In the genomic region with DNA sequence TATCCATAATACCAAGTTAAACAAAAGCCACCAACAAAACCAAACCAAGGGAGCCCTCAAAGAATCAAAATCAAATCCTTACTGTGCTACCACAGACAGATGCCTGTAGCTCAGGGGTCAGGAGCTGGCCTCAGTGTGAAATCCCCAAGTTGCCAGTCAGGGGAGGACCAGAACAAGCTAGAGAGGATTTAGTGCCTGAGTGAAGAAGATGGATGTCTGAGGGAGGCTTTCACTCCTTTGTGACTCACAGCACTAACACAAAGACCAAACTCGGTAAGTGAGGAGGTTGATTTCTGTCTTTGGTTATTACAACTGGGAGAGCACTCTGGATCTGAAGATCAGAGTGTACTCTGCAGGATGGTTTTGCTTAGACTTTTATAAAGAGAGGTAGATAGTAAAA, we compare ENCODE assay signal across 17 cellular contexts.
"Had no signal": no experiment of that assay in that cellular context is flagged by ENCODE, and none has a peak within 500 bp of the region (broad histone marks: within the 10 kb centered on the region; RNA-seq: fewer than 3 reads in every experiment).

No MANE protein-coding gene starts in this region.

- H3K4me3 Mint-ChIP-seq: activated B cell treated with CpG ODN at 0.5 μM for 24 hours; activated CD4-positive, alpha-beta T cell treated with anti-CD3 and anti-CD28 coated beads, Interleukin-2, amount 10 ng/mL, durations not matched to agents 24 days and 14 days; activated naive CD8-positive, alpha-beta T cell treated with anti-CD3 and anti-CD28 coated beads, Interleukin-2, amount 50 U/mL, for 24 hours; natural killer cell; stimulated activated memory B cell treated with anti-CD40 and anti-IgM and Interleukin-4, amounts not matched to agents 10 μg/mL and 1 μg/mL and 100 μg/mL, for 72 hours had no signal

- H3K9me3 Mint-ChIP-seq: activated B cell treated with CpG ODN at 0.5 μM for 24 hours had no signal

- H3K4me1 ChIP-seq: foreskin keratinocyte, psoas muscle, right lobe of liver had no signal

- H3K36me3 ChIP-seq: cardiac muscle cell, right lobe of liver, tibial nerve had no signal

- FAIRE-seq: astrocyte, endothelial cell of umbilical vein had no signal

- DNase-seq: activated B cell treated with CpG ODN at 0.5 μM for 24 hours; activated CD4-positive, alpha-beta T cell treated with anti-CD3 and anti-CD28 coated beads, Interleukin-2, amount 10 ng/mL, durations not matched to agents 24 days and 14 days; activated CD8-positive, alpha-beta memory T cell treated with anti-CD3 and anti-CD28 coated beads for 24 hours; activated naive CD4-positive, alpha-beta T cell treated with Interleukin-2 at 50 U/mL for 16 hours; activated naive CD8-positive, alpha-beta T cell treated with anti-CD3 and anti-CD28 coated beads, Interleukin-2, amount 50 U/mL, for 24 hours; foreskin keratinocyte; mammary epithelial cell; mucosa of descending colon; natural killer cell; psoas muscle; right lobe of liver had no signal

- H3K36me3 Mint-ChIP-seq: stimulated activated memory B cell treated with anti-CD40 and anti-IgM and Interleukin-4, amounts not matched to agents 10 μg/mL and 1 μg/mL and 100 μg/mL, for 72 hours had no signal

- H3K4me1 Mint-ChIP-seq: activated B cell treated with CpG ODN at 0.5 μM for 24 hours; stimulated activated memory B cell treated with anti-CD40 and anti-IgM and Interleukin-4, amounts not matched to agents 10 μg/mL and 1 μg/mL and 100 μg/mL, for 72 hours had no signal

- H3K27ac ChIP-seq: cardiac muscle cell, foreskin keratinocyte, psoas muscle, right lobe of liver, tibial nerve had no signal

- H3K4me3 ChIP-seq: cardiac muscle cell, mucosa of descending colon, psoas muscle, right lobe of liver, tibial nerve had no signal

- H3K9me3 ChIP-seq: mucosa of descending colon, psoas muscle, right lobe of liver had no signal

- ATAC-seq: activated naive CD8-positive, alpha-beta T cell treated with anti-CD3 and anti-CD28 coated beads, Interleukin-2, amount 50 U/mL, for 24 hours; foreskin keratinocyte; left lobe of liver; mucosa of descending colon; natural killer cell; psoas muscle; right lobe of liver; stimulated activated memory B cell treated with anti-CD40 and anti-IgM and Interleukin-4, amounts not matched to agents 10 μg/mL and 1 μg/mL and 100 μg/mL, for 72 hours had no signal

- H3K27ac Mint-ChIP-seq: activated B cell treated with CpG ODN at 0.5 μM for 24 hours; activated CD4-positive, alpha-beta T cell treated with anti-CD3 and anti-CD28 coated beads, Interleukin-2, amount 10 ng/mL, durations not matched to agents 24 days and 14 days; activated naive CD8-positive, alpha-beta T cell treated with anti-CD3 and anti-CD28 coated beads, Interleukin-2, amount 50 U/mL, for 24 hours; natural killer cell; stimulated activated memory B cell treated with anti-CD40 and anti-IgM and Interleukin-4, amounts not matched to agents 10 μg/mL and 1 μg/mL and 100 μg/mL, for 72 hours had no signal
